Comparison of ENCODE assay signal across 9 cellular contexts in the genomic region with DNA sequence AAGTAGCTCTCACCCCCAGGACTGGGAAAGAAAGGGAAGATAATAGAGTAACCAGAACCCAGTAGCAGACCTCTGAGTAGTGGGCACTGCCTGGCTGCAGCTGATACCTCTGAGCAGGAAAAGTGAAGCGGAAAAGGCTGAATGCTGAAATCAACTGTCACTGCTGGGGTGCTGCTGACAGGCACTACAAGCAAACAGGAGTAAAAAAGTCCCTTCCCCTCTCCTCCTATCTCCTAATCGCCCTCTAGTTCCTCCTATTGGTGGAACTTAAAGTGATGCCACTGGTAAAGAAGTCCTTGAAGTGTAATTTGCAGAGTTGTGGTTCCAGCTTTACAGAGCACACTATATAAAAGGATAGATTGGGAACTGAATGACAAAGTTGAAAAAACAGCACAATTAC. TPM values are rescaled to one million over a fixed set of nuclear protein-coding genes. Genes with fewer than 3 reads are reported as not detected.
DNase-seq lines count a peak whose midpoint lies in the region; ATAC-seq and TF ChIP-seq lines count a peak whose summit lies in the region.
"Had no signal": no experiment of that assay in that cellular context is flagged by ENCODE, and none has a peak within 500 bp of the region (broad histone marks: within the 10 kb centered on the region; RNA-seq: fewer than 3 reads in every experiment).

No MANE protein-coding gene starts in this region.

- no peaks in the 10 kb centered on the region for H3K36me3 Mint-ChIP-seq in WTC11

- no peaks in the 10 kb centered on the region for H3F3A ChIP-seq in MM.1S (ENCODE audit: insufficient read depth, low read length)

- H3K27ac Mint-ChIP-seq in WTC11: no peak overlapping the region; the same call in 1 of the 2 replicates
- H3K27ac Mint-ChIP-seq in stimulated activated naive CD8-positive, alpha-beta T cell treated with anti-CD3 and anti-CD28 coated beads, Interleukin-15, amount 100 ng/mL, for 72 hours: no peak overlapping the region

- H3K9me2 ChIP-seq in MM.1S (replicated peaks; ENCODE audit: insufficient read depth, low read length): no peaks in the 10 kb centered on the region

- no peaks in the 10 kb centered on the region for H3K79me2 ChIP-seq in MM.1S (ENCODE audit: low read length)

- TF ChIP-seq CTCF in MM.1S (IDR thresholded peaks at IDR 0.05; ENCODE audit: low read length) (no peak; the same call in 1 of the 2 replicates), WTC11 (IDR thresholded peaks at IDR 0.05) (no peak)

- ATAC-seq in WTC11 (peak; percentile 92), GM19455 (IDR thresholded peaks at IDR 0.05; ENCODE audit: unreplicated experiment) (no peak), HG03457 (IDR thresholded peaks at IDR 0.05; ENCODE audit: unreplicated experiment) (no peak)
- no peak for ATAC-seq in stimulated activated naive CD8-positive, alpha-beta T cell treated with anti-CD3 and anti-CD28 coated beads, Interleukin-15, amount 100 ng/mL, for 72 hours

- no peak overlapping the region for H3K4me3 Mint-ChIP-seq in WTC11
- H3K4me3 Mint-ChIP-seq in stimulated activated naive CD8-positive, alpha-beta T cell treated with anti-CD3 and anti-CD28 coated beads, Interleukin-15, amount 100 ng/mL, for 72 hours: no peak overlapping the region

- POLR2A ChIA-PET in WTC11 (lab: Charles Lee): no interaction called here

- H4K20me1 ChIP-seq in MM.1S (ENCODE audit: insufficient read depth, low read length): no peaks in the 10 kb centered on the region

- no peaks in the 10 kb centered on the region for H3K27me3 ChIP-seq in MM.1S (replicated peaks; ENCODE audit: insufficient read depth, low read length)

- no peak overlapping the region for H3K4me3 ChIP-seq in MM.1S (ENCODE audit: low read length)

- H3K4me2 ChIP-seq in MM.1S (ENCODE audit: low read depth, low read length): no peak overlapping the region

- no peaks in the 10 kb centered on the region for H3K9me3 Mint-ChIP-seq in WTC11
- peaks cover 0 to 4% of the 10 kb centered on the region in 2 donors for H3K9me3 Mint-ChIP-seq in stimulated activated naive CD8-positive, alpha-beta T cell treated with anti-CD3 and anti-CD28 coated beads, Interleukin-15, amount 100 ng/mL, for 72 hours

- H3K4me1 Mint-ChIP-seq in WTC11: peaks cover 7% of the 10 kb centered on the region
- H3K4me1 Mint-ChIP-seq in stimulated activated naive CD8-positive, alpha-beta T cell treated with anti-CD3 and anti-CD28 coated beads, Interleukin-15, amount 100 ng/mL, for 72 hours: no peaks in the 10 kb centered on the region

- H3K27ac ChIP-seq in MM.1S (ENCODE audit: low read length): no peak overlapping the region

- H2AFZ ChIP-seq in MM.1S (ENCODE audit: low read length): no peak overlapping the region

- H3K27me3 Mint-ChIP-seq in WTC11 (ENCODE audit: low read depth): no peaks in the 10 kb centered on the region
- no peaks in the 10 kb centered on the region for H3K27me3 Mint-ChIP-seq in stimulated activated naive CD8-positive, alpha-beta T cell treated with anti-CD3 and anti-CD28 coated beads, Interleukin-15, amount 100 ng/mL, for 72 hours

- CTCF ChIA-PET in WTC11 (lab: Charles Lee): interaction anchor here (1.1 to 1.3 kb wide), 2 partner anchors 14 to 28 kb away, joined by 3 read pairs; no protein-coding TSS in a partner anchor

- DNase-seq in COLO829 (ENCODE audit: low spot score) (peak; percentile 26), MM.1S (peak; percentile 7), WTC11 (ENCODE audit: low spot score) (no peak), kidney glomerular epithelial cell (lab: John Stamatoyannopoulos, UW) (peak; percentile 39)
- DNase-seq in stimulated activated naive CD8-positive, alpha-beta T cell treated with anti-CD3 and anti-CD28 coated beads, Interleukin-15, amount 100 ng/mL, for 72 hours: no peak
- no peak for DNase-seq in activated CD8-positive, alpha-beta memory T cell treated with anti-CD3 and anti-CD28 coated beads for 24 hours
- DNase-seq: activated CD4-positive, CD25-positive, alpha-beta regulatory T cell treated with anti-CD3 and anti-CD28 coated beads, Interleukin-2, amount 50 U/mL, for 72 hours had no signal

- H3K9me3 ChIP-seq in MM.1S (replicated peaks; ENCODE audit: insufficient read depth, low read length): no peaks in the 10 kb centered on the region

- H3K36me3 ChIP-seq in MM.1S (replicated peaks; ENCODE audit: insufficient read depth, low read length): no peaks in the 10 kb centered on the region

- H3K4me1 ChIP-seq in MM.1S (ENCODE audit: low read length): no peaks in the 10 kb centered on the region

- H3K9ac ChIP-seq in MM.1S (ENCODE audit: low read length): no peak overlapping the region

TF ChIP-seq in WTC11, 78 proteins besides CTCF, POLR2A, EP300 and RAD21:
- TF ChIP-seq, protein P1, sequence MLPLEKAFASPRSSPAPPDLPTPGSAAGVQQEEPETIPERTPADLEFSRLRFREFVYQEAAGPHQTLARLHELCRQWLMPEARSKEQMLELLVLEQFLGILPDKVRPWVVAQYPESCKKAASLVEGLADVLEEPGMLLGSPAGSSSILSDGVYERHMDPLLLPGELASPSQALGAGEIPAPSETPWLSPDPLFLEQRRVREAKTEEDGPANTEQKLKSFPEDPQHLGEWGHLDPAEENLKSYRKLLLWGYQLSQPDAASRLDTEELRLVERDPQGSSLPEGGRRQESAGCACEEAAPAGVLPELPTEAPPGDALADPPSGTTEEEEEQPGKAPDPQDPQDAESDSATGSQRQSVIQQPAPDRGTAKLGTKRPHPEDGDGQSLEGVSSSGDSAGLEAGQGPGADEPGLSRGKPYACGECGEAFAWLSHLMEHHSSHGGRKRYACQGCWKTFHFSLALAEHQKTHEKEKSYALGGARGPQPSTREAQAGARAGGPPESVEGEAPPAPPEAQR (CRISPR knock-in tag; IDR thresholded peaks at IDR 0.05): no peak
- TF ChIP-seq NR1H2 (CRISPR knock-in tag; IDR thresholded peaks at IDR 0.05) (no peak), ATF3 (CRISPR knock-in tag; conservative IDR thresholded peaks at IDR 0.05) (no peak)

RNA-seq across cellular contexts. Expression of gene GLRB, which starts 32.8 kb away (rescaled TPM):
- total RNA-seq in WTC11 (2021): 0.31 to 1.3 TPM (median 0.71 TPM) in 3 replicates

Comparison
In these comparisons a context has a peak if more than half of its experiments do, and no peak if none do; other contexts are left out.
1. DNase-seq: peak in COLO829 (single experiment), MM.1S (single experiment) and kidney glomerular epithelial cell (single experiment); none in WTC11 (single experiment), stimulated activated naive CD8-positive, alpha-beta T cell treated with anti-CD3 and anti-CD28 coated beads, Interleukin-15, amount 100 ng/mL, for 72 hours (0 of 2) and activated CD8-positive, alpha-beta memory T cell treated with anti-CD3 and anti-CD28 coated beads for 24 hours (single experiment).